Comparison of ENCODE assay signal across 10 cellular contexts in genomic region chr7:24982917-24983316, GRCh38. TPM values are rescaled to one million over a fixed set of nuclear protein-coding genes. Genes with fewer than 3 reads are reported as not detected.
A peak's percentile ranks its signal among the peaks of the same experiment; 100 is the strongest.
DNase-seq lines count a peak whose midpoint lies in the region; ATAC-seq and TF ChIP-seq lines count a peak whose summit lies in the region.
"Had no signal": no experiment of that assay in that cellular context is flagged by ENCODE, and none has a peak within 500 bp of the region (broad histone marks: within the 10 kb centered on the region; RNA-seq: fewer than 3 reads in every experiment).

No MANE protein-coding gene starts in this region.

- H3K4me2 ChIP-seq in KMS-11 = peak overlapping the region; percentile 94; the same call in 1 of the 2 replicates

- H3K9me3 ChIP-seq in cardiac muscle cell (ENCODE audit: low read depth) = no peaks in the 10 kb centered on the region
- H3K9me3 ChIP-seq in right cardiac atrium (ENCODE audit: control insufficient read depth, low read length) = no peaks in the 10 kb centered on the region

- peaks cover 24% of the 10 kb centered on the region for H3K27me3 ChIP-seq in cardiac muscle cell
- H3K27me3 ChIP-seq in right cardiac atrium (ENCODE audit: control insufficient read depth, insufficient read depth) = no peaks in the 10 kb centered on the region
- H3K27me3 ChIP-seq in KMS-11 (ENCODE audit: insufficient read depth, low read depth) = no peaks in the 10 kb centered on the region; the same call in 1 of the 2 replicates
- H3K27me3 ChIP-seq in brain microvascular endothelial cell (replicated peaks) = no peaks in the 10 kb centered on the region

- peak; percentile 35 for TF ChIP-seq CTCF in cardiac muscle cell (IDR thresholded peaks at IDR 0.05; ENCODE audit: low read depth, low read length)
- TF ChIP-seq CTCF in KMS-11 (conservative IDR thresholded peaks at IDR 0.05; ENCODE audit: low read depth, low read length) = peak; percentile 51
- peak; percentile 54 for TF ChIP-seq CTCF in brain microvascular endothelial cell (IDR thresholded peaks at IDR 0.05; ENCODE audit: low read depth, low read length, missing control alignments)

- H3K4me3 ChIP-seq in cardiac muscle cell (no peak overlapping the region), right cardiac atrium (ENCODE audit: low read length) (no peak overlapping the region), KMS-11 (IDR thresholded peaks at IDR 0.05; ENCODE audit: insufficient read depth, low read depth, low read length) (no peak overlapping the region), brain microvascular endothelial cell (ENCODE audit: low read depth, low read length) (no peak overlapping the region)

- H3K27ac ChIP-seq in cardiac muscle cell (no peak overlapping the region), right cardiac atrium (ENCODE audit: low read length) (no peak overlapping the region), KMS-11 (no peak overlapping the region), brain microvascular endothelial cell (no peak overlapping the region), caudate nucleus (ENCODE audit: low read depth, low read length) (no peak overlapping the region)

- H3K9me3 Mint-ChIP-seq in stimulated activated naive B cell treated with anti-CD40 and anti-IgM and Interleukin-4, amounts not matched to agents 10 μg/mL and 1 μg/mL and 100 μg/mL, for 72 hours = no peaks in the 10 kb centered on the region

- H4K20me1 ChIP-seq in KMS-11 (ENCODE audit: insufficient read depth) = no peaks in the 10 kb centered on the region

- no peak overlapping the region for H3K4me3 Mint-ChIP-seq in stimulated activated naive B cell treated with anti-CD40 and anti-IgM and Interleukin-4, amounts not matched to agents 10 μg/mL and 1 μg/mL and 100 μg/mL, for 72 hours

- intact Hi-C loops in right cardiac atrium (cut with DNase I) = loop anchor here in 2 of 4 donors (5.0 to 10.0 kb wide), 2 partner anchors 82 to 161 kb away; no protein-coding TSS in a partner anchor

- peak overlapping the region; percentile 31 for H3K27ac Mint-ChIP-seq in stimulated activated naive B cell treated with anti-CD40 and anti-IgM and Interleukin-4, amounts not matched to agents 10 μg/mL and 1 μg/mL and 100 μg/mL, for 72 hours

- ATAC-seq in right cardiac atrium (no peak), GM18867 (IDR thresholded peaks at IDR 0.05; ENCODE audit: unreplicated experiment) (no peak), HG03280 (IDR thresholded peaks at IDR 0.05; ENCODE audit: unreplicated experiment) (no peak)
- ATAC-seq in stimulated activated naive B cell treated with anti-CD40 and anti-IgM and Interleukin-4, amounts not matched to agents 10 μg/mL and 1 μg/mL and 100 μg/mL, for 72 hours (replicated peaks) = no peak

- H3K79me2 ChIP-seq in KMS-11 (ENCODE audit: insufficient read depth, low read depth) = peaks cover 12% of the 10 kb centered on the region

- no peak overlapping the region for H3K9ac ChIP-seq in KMS-11

- peaks cover 0 to 5% of the 10 kb centered on the region in 2 donors for H3K27me3 Mint-ChIP-seq in stimulated activated naive B cell treated with anti-CD40 and anti-IgM and Interleukin-4, amounts not matched to agents 10 μg/mL and 1 μg/mL and 100 μg/mL, for 72 hours

- in situ Hi-C loops in brain microvascular endothelial cell (cut with HindIII; ENCODE audit: low pct_ligation_motif_present, low sequenced_read_pairs) = no loop called here

- peak overlapping the region; percentile 94; the same call in 1 of the 2 replicates for H2AFZ ChIP-seq in KMS-11 (ENCODE audit: low read depth)

- DNase-seq in cardiac muscle cell (ENCODE audit: low read depth in 1 of 2, low spot score in 1 of 2) (peak in 1 of 2 donors; percentile 7), right cardiac atrium (no peak), brain microvascular endothelial cell (no peak), caudate nucleus (lab: John Stamatoyannopoulos, UW) (no peak)
- DNase-seq in stimulated activated naive B cell treated with anti-CD40 and anti-IgM and Interleukin-4, amounts not matched to agents 10 μg/mL and 1 μg/mL and 100 μg/mL, for 72 hours = no peak
- DNase-seq: activated naive CD4-positive, alpha-beta T cell treated with Interleukin-2 at 50 U/mL for 16 hours; NCI-H774 had no signal

- peaks cover 24 to 30% of the 10 kb centered on the region in 2 donors for H3K4me1 Mint-ChIP-seq in stimulated activated naive B cell treated with anti-CD40 and anti-IgM and Interleukin-4, amounts not matched to agents 10 μg/mL and 1 μg/mL and 100 μg/mL, for 72 hours

- H3K36me3 Mint-ChIP-seq in stimulated activated naive B cell treated with anti-CD40 and anti-IgM and Interleukin-4, amounts not matched to agents 10 μg/mL and 1 μg/mL and 100 μg/mL, for 72 hours = no peaks in the 10 kb centered on the region

- H3K4me1 ChIP-seq in cardiac muscle cell (ENCODE audit: low read depth) (peaks cover 4% of the 10 kb centered on the region), right cardiac atrium (ENCODE audit: control insufficient read depth, insufficient read depth, low read length) (peaks cover 3% of the 10 kb centered on the region), KMS-11 (ENCODE audit: low read depth, poor library complexity, severe bottlenecking) (peaks cover 24% of the 10 kb centered on the region)

- 96% methylated on average over 2 of the region's 2 CpGs for WGBS in right cardiac atrium

- H3K36me3 ChIP-seq in cardiac muscle cell (no peaks in the 10 kb centered on the region), KMS-11 (ENCODE audit: insufficient read depth) (no peaks in the 10 kb centered on the region), brain microvascular endothelial cell (replicated peaks) (no peaks in the 10 kb centered on the region)

RNA-seq across cellular contexts. Expression of gene OSBPL3, which starts 2.9 kb away (rescaled TPM):
- 5.3 and 8.2 TPM in 2 replicates for total RNA-seq in cardiac muscle cell
- 3.3 and 7.5 TPM in 2 replicates for polyA plus RNA-seq in cardiac muscle cell
- 10 to 100 TPM in 2 of 4 donors, 1 to 10 TPM in 2; 9.0 to 12.9 (median 10.4) TPM for total RNA-seq in right cardiac atrium
- 3.2 TPM for polyA plus RNA-seq in right cardiac atrium
